Comparison of ENCODE assay signal across 13 cellular contexts in the genomic region with DNA sequence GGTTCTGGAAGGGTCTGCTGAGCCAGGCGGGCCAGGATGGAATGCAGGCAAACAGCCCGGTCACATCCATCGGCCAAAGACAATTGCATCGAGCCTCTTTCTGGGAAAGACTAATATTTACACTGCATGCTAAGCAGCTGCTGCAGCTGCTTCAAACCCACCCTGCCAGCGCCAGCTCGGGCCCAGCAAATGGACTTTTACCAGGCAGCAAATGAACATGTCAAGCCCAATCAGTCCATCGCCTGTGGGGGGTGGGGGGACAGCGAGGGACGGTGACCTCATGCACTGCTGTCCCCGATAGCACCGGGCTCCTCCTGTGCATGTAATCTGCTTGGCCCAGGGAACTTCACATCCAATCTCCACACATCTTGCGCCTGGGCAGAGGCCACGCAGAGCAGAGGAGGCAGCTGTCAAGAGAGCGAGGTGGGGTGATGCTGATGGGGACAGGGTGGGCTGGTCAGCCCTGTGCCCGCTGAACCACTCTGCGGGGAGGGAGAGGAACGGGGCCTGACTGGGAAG. TPM values are rescaled to one million over a fixed set of nuclear protein-coding genes. Genes with fewer than 3 reads are reported as not detected.
DNase-seq lines count a peak whose midpoint lies in the region; ATAC-seq and TF ChIP-seq lines count a peak whose summit lies in the region.
"Had no signal": no experiment of that assay in that cellular context is flagged by ENCODE, and none has a peak within 500 bp of the region (broad histone marks: within the 10 kb centered on the region; RNA-seq: fewer than 3 reads in every experiment).

No MANE protein-coding gene starts in this region.

- no peak overlapping the region for H3K27ac ChIP-seq in WERI-Rb-1
- no peak overlapping the region for H3K27ac ChIP-seq in right lobe of liver
- H3K27ac ChIP-seq in upper lobe of left lung, result no peak overlapping the region
- H3K27ac ChIP-seq: uterus had no signal

- H3K27me3 ChIP-seq in WERI-Rb-1 (ENCODE audit: insufficient read depth, low read depth, severe bottlenecking) (no peaks in the 10 kb centered on the region), right lobe of liver (no peaks in the 10 kb centered on the region), upper lobe of left lung (no peaks in the 10 kb centered on the region)
- H3K27me3 ChIP-seq: uterus had no signal

- peak; percentile 49 to 56 for DNase-seq in NCI-H187 (lab: John Stamatoyannopoulos, UW)
- DNase-seq in NCI-H187 treated with DMSO at 0.1 percent for 48 hours (lab: John Stamatoyannopoulos, UW), result no peak
- DNase-seq in WERI-Rb-1, result peak; percentile 46
- DNase-seq in right lobe of liver, result peak in 2 of 3 donors; percentile 45 to 71
- DNase-seq in upper lobe of left lung, result peak in 1 of 2 donors; percentile 47
- no peak for DNase-seq in mesenteric fat pad (ENCODE audit: low spot score)
- DNase-seq: 8988T, DND-41, islet precursor cell, T-helper 2 cell, uterus had no signal

- ATAC-seq in right lobe of liver, result peak; percentile 47 to 86 (median 70)
- ATAC-seq in upper lobe of left lung (ENCODE audit: low FRiP score in 2 of 2), result peak; percentile 18 to 27
- ATAC-seq in HG02610 (IDR thresholded peaks at IDR 0.05; ENCODE audit: unreplicated experiment), result no peak
- no peak for ATAC-seq in GM19023 (IDR thresholded peaks at IDR 0.05; ENCODE audit: unreplicated experiment)

- H3K9me3 ChIP-seq in WERI-Rb-1 (ENCODE audit: severe bottlenecking) (no peaks in the 10 kb centered on the region), right lobe of liver (no peaks in the 10 kb centered on the region), upper lobe of left lung (no peaks in the 10 kb centered on the region)
- H3K9me3 ChIP-seq: uterus had no signal

- 60% methylated on average over 1 of the region's 17 CpGs for WGBS in right lobe of liver (ENCODE audit: insufficient coverage, low coverage, low lambda C conversion rate, missing lambda C conversion rate)
- WGBS in upper lobe of left lung, 2 donors, result 43 to 67% methylated on average over 3 to 13 of the region's 17 CpGs

- H3K4me3 ChIP-seq in WERI-Rb-1 (ENCODE audit: low read depth, low read length) (no peak overlapping the region), right lobe of liver (no peak overlapping the region), upper lobe of left lung (no peak overlapping the region)
- H3K4me3 ChIP-seq: uterus had no signal

- intact Hi-C loops in right lobe of liver (cut with DNase I), result no loop called here

- TF ChIP-seq CTCF in WERI-Rb-1 (IDR thresholded peaks at IDR 0.05; ENCODE audit: low read depth, low read length), result no peak
- no peak for TF ChIP-seq CTCF in right lobe of liver (IDR thresholded peaks at IDR 0.05)
- no peak for TF ChIP-seq CTCF in upper lobe of left lung (IDR thresholded peaks at IDR 0.05)

- H3K36me3 ChIP-seq in WERI-Rb-1 (no peaks in the 10 kb centered on the region), right lobe of liver (no peaks in the 10 kb centered on the region), upper lobe of left lung (no peaks in the 10 kb centered on the region)
- H3K36me3 ChIP-seq: uterus had no signal

- TF ChIP-seq POLR2A in right lobe of liver (IDR thresholded peaks at IDR 0.05), result no peak
- TF ChIP-seq POLR2A in upper lobe of left lung (IDR thresholded peaks at IDR 0.05), result no peak

- H3K4me1 ChIP-seq in right lobe of liver (peaks cover 0 to 8% (median 0%) of the 10 kb centered on the region in 4 donors), upper lobe of left lung (peaks cover 0 to 9% (median 4%) of the 10 kb centered on the region in 4 donors)
- H3K4me1 ChIP-seq: uterus had no signal

- no peak for TF ChIP-seq EP300 in upper lobe of left lung (IDR thresholded peaks at IDR 0.05)

RNA-seq across cellular contexts. Expression of gene CDH5, which starts 39.4 kb away (rescaled TPM):
- 10 to 100 TPM in 5 of 6 experiments, 1 to 10 TPM in 1; 9.0 to 25.7 (median 15.4) TPM for total RNA-seq in right lobe of liver
- total RNA-seq in upper lobe of left lung, result 100 to 1,000 TPM in 3 of 6 donors, 10 to 100 TPM in 3; 54.5 to 146 (median 89.8) TPM
- total RNA-seq in mesenteric fat pad, result 121 TPM

Comparison
In these comparisons a context has a peak if more than half of its experiments do, and no peak if none do; other contexts are left out.
1. DNase-seq: peak in NCI-H187 (2 of 2), WERI-Rb-1 (single experiment) and right lobe of liver (2 of 3); none in NCI-H187 treated with DMSO at 0.1 percent for 48 hours (single experiment) and mesenteric fat pad (single experiment).
2. ATAC-seq: peak in right lobe of liver (4 of 4) and upper lobe of left lung (2 of 2); none in HG02610 (single experiment) and GM19023 (single experiment).